In genomic region chr5:143557061-143557818, GRCh38 we compare ENCODE assay signal across 9 cellular contexts.
DNase-seq lines count a peak whose midpoint lies in the region; ATAC-seq and TF ChIP-seq lines count a peak whose summit lies in the region.
"Had no signal": no experiment of that assay in that cellular context is flagged by ENCODE, and none has a peak within 500 bp of the region (broad histone marks: within the 10 kb centered on the region; RNA-seq: fewer than 3 reads in every experiment).

No MANE protein-coding gene starts in this region.

- H3K27ac Mint-ChIP-seq in nephron progenitor cell (no peak overlapping the region), osteocyte (ENCODE audit: unreplicated experiment) (no peak overlapping the region)
- H3K27ac Mint-ChIP-seq: activated naive CD4-positive, alpha-beta T cell treated with anti-CD3 and anti-CD28 coated beads, Interleukin-2, amount 50 U/mL, for 24 hours had no signal

- H3K4me1 Mint-ChIP-seq in nephron progenitor cell (peaks cover 16% of the 10 kb centered on the region), osteocyte (ENCODE audit: unreplicated experiment) (peaks cover 19% of the 10 kb centered on the region)
- H3K4me1 Mint-ChIP-seq: activated naive CD4-positive, alpha-beta T cell treated with anti-CD3 and anti-CD28 coated beads, Interleukin-2, amount 50 U/mL, for 24 hours had no signal

- no peak overlapping the region for H3K4me3 ChIP-seq in SU-DHL-6 (ENCODE audit: insufficient read depth, low read length, poor library complexity, severe bottlenecking)

- H3K36me3 Mint-ChIP-seq in nephron progenitor cell (ENCODE audit: low read depth): no peaks in the 10 kb centered on the region
- no peaks in the 10 kb centered on the region for H3K36me3 Mint-ChIP-seq in osteocyte (ENCODE audit: unreplicated experiment)
- H3K36me3 Mint-ChIP-seq: activated naive CD4-positive, alpha-beta T cell treated with anti-CD3 and anti-CD28 coated beads, Interleukin-2, amount 50 U/mL, for 24 hours had no signal

- no peaks in the 10 kb centered on the region for H4K20me1 ChIP-seq in SU-DHL-6 (ENCODE audit: low read depth, low read length)

- H3F3A ChIP-seq in SU-DHL-6 (ENCODE audit: insufficient read depth): no peaks in the 10 kb centered on the region

- H3K9me3 Mint-ChIP-seq in nephron progenitor cell (no peaks in the 10 kb centered on the region), osteocyte (ENCODE audit: unreplicated experiment) (no peaks in the 10 kb centered on the region)
- H3K9me3 Mint-ChIP-seq: activated naive CD4-positive, alpha-beta T cell treated with anti-CD3 and anti-CD28 coated beads, Interleukin-2, amount 50 U/mL, for 24 hours had no signal

- H3K4me2 ChIP-seq in SU-DHL-6 (ENCODE audit: low read depth, low read length, poor library complexity, severe bottlenecking): no peak overlapping the region

- peak; percentile 61 for ATAC-seq in GM18499 (IDR thresholded peaks at IDR 0.05; ENCODE audit: insufficient read depth, unreplicated experiment)
- peak; percentile 77 for ATAC-seq in HG03565 (IDR thresholded peaks at IDR 0.05; ENCODE audit: unreplicated experiment)
- no peak for ATAC-seq in HG03439 (IDR thresholded peaks at IDR 0.05; ENCODE audit: unreplicated experiment)

- no peaks in the 10 kb centered on the region for H3K27me3 ChIP-seq in SU-DHL-6 (ENCODE audit: low read length)

- H3K4me3 Mint-ChIP-seq in nephron progenitor cell (no peak overlapping the region), osteocyte (ENCODE audit: unreplicated experiment) (no peak overlapping the region)
- H3K4me3 Mint-ChIP-seq: activated naive CD4-positive, alpha-beta T cell treated with anti-CD3 and anti-CD28 coated beads, Interleukin-2, amount 50 U/mL, for 24 hours had no signal

- DNase-seq in nephron progenitor cell (peak; percentile 4), osteocyte (ENCODE audit: extremely low spot score, unreplicated experiment) (no peak), iPS-NIHi11 (ENCODE audit: low spot score) (no peak)

- 0 out of 2 replicates have a peak, but pooled peaks cover 2% of the 10 kb centered on the region for H3K36me3 ChIP-seq in SU-DHL-6 (ENCODE audit: low read length)

- H3K27me3 Mint-ChIP-seq in nephron progenitor cell (ENCODE audit: low read depth, poor library complexity): no peaks in the 10 kb centered on the region
- no peaks in the 10 kb centered on the region for H3K27me3 Mint-ChIP-seq in osteocyte (ENCODE audit: unreplicated experiment)
- H3K27me3 Mint-ChIP-seq: activated naive CD4-positive, alpha-beta T cell treated with anti-CD3 and anti-CD28 coated beads, Interleukin-2, amount 50 U/mL, for 24 hours had no signal

- no peak overlapping the region for H3K27ac ChIP-seq in SU-DHL-6 (ENCODE audit: low read depth, low read length)
- H3K27ac ChIP-seq: RWPE1 had no signal

- no peaks in the 10 kb centered on the region for H3K79me2 ChIP-seq in SU-DHL-6 (ENCODE audit: insufficient read depth, low read length)

- H3K9me3 ChIP-seq in SU-DHL-6 (ENCODE audit: insufficient read depth, low read length): no peaks in the 10 kb centered on the region

- peak overlapping the region; percentile 70 for H2AFZ ChIP-seq in SU-DHL-6 (ENCODE audit: low read depth, low read length, severe bottlenecking)

- H3K9ac ChIP-seq in SU-DHL-6 (ENCODE audit: low read length): no peak overlapping the region

- H3K9me2 ChIP-seq in SU-DHL-6 (replicated peaks; ENCODE audit: insufficient read depth, low read length): no peaks in the 10 kb centered on the region

- TF ChIP-seq CTCF in SU-DHL-6 (IDR thresholded peaks at IDR 0.05; ENCODE audit: insufficient read depth, low read length, poor library complexity, severe bottlenecking): no peak
- TF ChIP-seq CTCF in nephron progenitor cell (IDR thresholded peaks at IDR 0.05): no peak
- no peak for TF ChIP-seq CTCF in osteocyte (IDR thresholded peaks at IDR 0.05)
